In the genomic region with DNA sequence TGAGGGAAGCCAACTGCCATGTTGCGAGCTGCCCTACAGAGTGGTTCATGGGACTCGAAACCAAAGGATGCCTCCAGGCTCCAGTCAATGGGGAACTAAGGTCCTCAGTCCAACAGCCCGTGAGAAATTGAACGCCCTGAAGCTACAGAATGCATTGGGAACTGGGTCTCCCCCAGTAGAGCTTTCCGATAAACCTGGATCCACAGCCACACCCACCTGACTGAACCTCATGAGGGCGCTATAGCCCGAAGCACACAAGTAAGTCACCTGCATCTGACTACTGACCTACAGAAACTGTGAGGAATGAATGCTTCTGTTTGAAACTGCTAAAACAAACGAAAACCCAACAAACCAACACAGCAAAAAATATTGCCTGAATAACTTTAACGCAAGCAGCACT, we compare ENCODE assay signal across 17 cellular contexts.
"Had no signal": no experiment of that assay in that cellular context is flagged by ENCODE, and none has a peak within 500 bp of the region (broad histone marks: within the 10 kb centered on the region; RNA-seq: fewer than 3 reads in every experiment).

No MANE protein-coding gene starts in this region.

- H3K36me3 ChIP-seq: ascending aorta, breast epithelium, gastroesophageal sphincter, heart left ventricle, prostate gland, transverse colon, uterus had no signal

- H3K27ac ChIP-seq: ascending aorta, breast epithelium, gastroesophageal sphincter, heart left ventricle, prostate gland, skin epidermis, transverse colon, uterus had no signal

- H3K4me1 ChIP-seq: ascending aorta, breast epithelium, gastroesophageal sphincter, heart left ventricle, prostate gland, transverse colon, uterus had no signal

- H3K4me3 ChIP-seq: ascending aorta, breast epithelium, gastroesophageal sphincter, heart left ventricle, prostate gland, skin epidermis, transverse colon, uterus had no signal

- H3K9me3 ChIP-seq: ascending aorta, breast epithelium, gastroesophageal sphincter, heart left ventricle, prostate gland, transverse colon, uterus had no signal

- DNase-seq: activated CD4-positive, alpha-beta T cell treated with anti-CD3 and anti-CD28 coated beads, Interleukin-2, amount 50 U/mL, for 1 hour; activated CD8-positive, alpha-beta memory T cell treated with anti-CD3 and anti-CD28 coated beads, Interleukin-2, amount 50 U/mL, for 48 hours; activated effector memory CD4-positive, alpha-beta T cell treated with anti-CD3 and anti-CD28 coated beads, Interleukin-2, amount 50 U/mL, for 16 hours; activated T-cell treated with anti-CD3 and anti-CD28 coated beads, Interleukin-2, amount 50 U/mL, for 48 hours; cerebellar nuclear complex; effector CD4-positive, alpha-beta T cell; heart left ventricle; left ventricle myocardium superior; right cardiac atrium; T-helper 9 cell; transverse colon; uterus had no signal

- H3K27me3 ChIP-seq: ascending aorta, breast epithelium, gastroesophageal sphincter, transverse colon, uterus had no signal
